Comparison of ENCODE assay signal across 9 cellular contexts in the genomic region with DNA sequence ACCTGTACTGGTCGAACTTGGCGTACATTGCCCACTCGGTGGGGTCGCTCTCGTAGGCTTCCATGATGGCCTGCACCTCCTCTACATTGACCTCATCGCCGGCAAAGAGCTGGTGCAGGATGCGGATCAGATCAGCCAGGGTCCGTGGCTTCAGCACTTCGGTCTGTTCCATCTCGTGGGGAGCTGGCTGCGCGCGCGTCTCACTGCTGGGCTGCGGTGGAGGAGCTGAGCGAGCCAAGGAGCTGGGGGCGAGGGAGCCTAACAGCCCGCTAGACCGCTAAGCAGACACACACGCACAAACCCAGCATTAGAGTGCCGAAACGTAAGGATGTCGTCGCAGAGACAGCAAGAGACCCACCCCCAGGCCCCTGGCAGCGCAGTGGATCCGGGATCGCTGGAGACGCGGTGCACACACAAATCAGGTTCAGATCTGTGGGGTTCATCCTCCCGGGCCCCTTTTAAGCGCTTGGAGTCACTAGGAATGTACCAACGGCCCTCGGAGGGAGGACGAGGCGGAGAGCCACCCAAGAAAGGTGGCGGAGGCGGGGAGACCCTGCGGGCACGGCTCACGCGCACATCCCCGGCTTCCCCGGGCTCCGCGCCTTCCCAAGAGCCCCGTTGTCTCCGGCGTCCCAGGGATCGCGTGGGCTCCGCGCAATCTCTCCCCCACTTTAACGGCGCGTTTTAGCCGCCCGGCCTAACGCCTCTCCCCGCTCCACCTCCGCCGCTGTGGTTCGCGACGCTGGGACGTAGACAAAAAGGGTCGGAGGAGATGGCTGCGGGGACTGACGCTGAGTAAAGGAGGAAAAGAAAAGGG. TPM values are rescaled to one million over a fixed set of nuclear protein-coding genes. Genes with fewer than 3 reads are reported as not detected.
A peak's percentile ranks its signal among the peaks of the same experiment; 100 is the strongest.
DNase-seq lines count a peak whose midpoint lies in the region; ATAC-seq and TF ChIP-seq lines count a peak whose summit lies in the region.
"Had no signal": no experiment of that assay in that cellular context is flagged by ENCODE, and none has a peak within 500 bp of the region (broad histone marks: within the 10 kb centered on the region; RNA-seq: fewer than 3 reads in every experiment).

CDO1 (minus strand) TSS at position 434 of the 817 bp plus-strand sequence; CDS start at position 172, 262 bp downstream.

- H3K36me3 Mint-ChIP-seq in immature natural killer cell: no peaks in the 10 kb centered on the region

- peak within 1 kb of the TSS; percentile 59 to 78 (median 64) for H3K27ac ChIP-seq in sigmoid colon
- H3K27ac ChIP-seq: 22Rv1 had no signal

- ATAC-seq in SK-N-SH treated with all-trans-retinoic acid at 6 μM for 48 hours (peak; percentile 87), HG03565 (IDR thresholded peaks at IDR 0.05; ENCODE audit: unreplicated experiment) (no peak)

- intact Hi-C loops in sigmoid colon (cut with DNase I): no loop called here

- TF ChIP-seq CTCF in sigmoid colon (IDR thresholded peaks at IDR 0.05): no peak

- H3K27me3 Mint-ChIP-seq in immature natural killer cell (ENCODE audit: low read depth in 3 of 3): peaks cover 19 to 47% (median 37%) of the 10 kb centered on the region in 3 donors

- peaks cover 2 to 34% (median 6%) of the 10 kb centered on the region in 3 donors for H3K27me3 ChIP-seq in sigmoid colon

- no peaks in the 10 kb centered on the region for H3K36me3 ChIP-seq in sigmoid colon

- peak within 1 kb of the TSS in 4 of 5 donors; percentile 16 to 55 (median 48) for H3K4me3 Mint-ChIP-seq in immature natural killer cell

- peak; percentile 69 for DNase-seq in DMS 273 (lab: John Stamatoyannopoulos, UW; ENCODE audit: unreplicated experiment)
- no peak for DNase-seq in DMS 273 treated with DMSO at 0.1 percent for 48 hours (lab: John Stamatoyannopoulos, UW)
- peak; percentile 81 for DNase-seq in cerebellum (ENCODE audit: low spot score)
- no peak for DNase-seq in immature natural killer cell
- peak; percentile 71 for DNase-seq in sigmoid colon
- DNase-seq in NCI-H748 treated with DMSO at 0.1 percent for 48 hours (lab: John Stamatoyannopoulos, UW): no peak

- peaks cover 7 to 11% of the 10 kb centered on the region in 2 donors for H3K4me1 Mint-ChIP-seq in immature natural killer cell

- H3K4me3 ChIP-seq in sigmoid colon: peak within 1 kb of the TSS; percentile 22 to 63 (median 50)

- peak in 1 of 2 donors; percentile 35 for TF ChIP-seq POLR2A in sigmoid colon (IDR thresholded peaks at IDR 0.05)

- no peak for TF ChIP-seq EP300 in sigmoid colon (IDR thresholded peaks at IDR 0.05)

- no peak within 1 kb of the TSS for H3K27ac Mint-ChIP-seq in immature natural killer cell

- peaks cover 0 to 2% (median under 1%) of the 10 kb centered on the region in 6 donors for H3K9me3 Mint-ChIP-seq in immature natural killer cell

- 1 to 10% methylated on average over 69 of the region's 69 CpGs for WGBS in sigmoid colon, 2 donors

- H3K9me3 ChIP-seq in sigmoid colon: no peaks in the 10 kb centered on the region

- H3K4me1 ChIP-seq in sigmoid colon: peaks cover 0 to 22% (median 14%) of the 10 kb centered on the region in 4 donors

TF ChIP-seq in SK-N-SH treated with all-trans-retinoic acid at 6 μM for 48 hours, 23 proteins besides CTCF, POLR2A, EP300 and RAD21:
- TF ChIP-seq PATZ1 (CRISPR knock-in tag; IDR thresholded peaks at IDR 0.05; ENCODE audit: borderline replicate concordance) (no peak), ISL1 (CRISPR knock-in tag; IDR thresholded peaks at IDR 0.05) (no peak), ZNF70 (CRISPR knock-in tag; IDR thresholded peaks at IDR 0.05) (no peak), TOX (CRISPR knock-in tag; IDR thresholded peaks at IDR 0.05; ENCODE audit: borderline replicate concordance) (no peak), ZFP30 (CRISPR knock-in tag; IDR thresholded peaks at IDR 0.05) (no peak), ARNTL (CRISPR knock-in tag; IDR thresholded peaks at IDR 0.05; ENCODE audit: borderline replicate concordance, low read depth) (no peak)
TF ChIP-seq in SK-N-SH treated with all-trans-retinoic acid at 6 μM for 48 hours: peak in this region for 0.

RNA-seq across cellular contexts. Expression of gene CDO1, which starts in this region (rescaled TPM):
- 63.2 TPM for total RNA-seq in cerebellum
- polyA plus RNA-seq in immature natural killer cell: not detected
- 10 to 100 TPM; 16.8 to 21.4 (median 20.0) TPM for total RNA-seq in sigmoid colon
- polyA plus RNA-seq in sigmoid colon: 1 to 10 TPM in 2 of 3 donors, not detected in 1; 5.4 to 6.3 TPM

Comparison
In these comparisons a context has a peak if more than half of its experiments do, and no peak if none do; other contexts are left out.
1. DNase-seq: peak in DMS 273 (single experiment), cerebellum (single experiment) and sigmoid colon (single experiment); none in DMS 273 treated with DMSO at 0.1 percent for 48 hours (single experiment), immature natural killer cell (0 of 3) and NCI-H748 treated with DMSO at 0.1 percent for 48 hours (single experiment).